In genomic region chr20:20731000-20731944, GRCh38 we compare ENCODE assay signal across 20 cellular contexts. TPM values are rescaled to one million over a fixed set of nuclear protein-coding genes. Genes with fewer than 3 reads are reported as not detected.
DNase-seq lines count a peak whose midpoint lies in the region; ATAC-seq and TF ChIP-seq lines count a peak whose summit lies in the region.
"Had no signal": no experiment of that assay in that cellular context is flagged by ENCODE, and none has a peak within 500 bp of the region (broad histone marks: within the 10 kb centered on the region; RNA-seq: fewer than 3 reads in every experiment).

No MANE protein-coding gene starts in this region.

- H3K36me3 ChIP-seq in HEK293 (ENCODE audit: control insufficient read depth in 2 of 2, insufficient read depth in 1 of 2, low read length in 2 of 2) (no peaks in the 10 kb centered on the region), breast epithelium (no peaks in the 10 kb centered on the region), right atrium auricular region (no peaks in the 10 kb centered on the region), gastrocnemius medialis (no peaks in the 10 kb centered on the region), Karpas-422 (ENCODE audit: insufficient read depth, low read length) (no peaks in the 10 kb centered on the region)
- H3K36me3 ChIP-seq in CD4-positive, alpha-beta memory T cell (ENCODE audit: insufficient read depth, low read length) = no peaks in the 10 kb centered on the region
- H3K36me3 ChIP-seq: cardiac muscle cell, neutrophil, Peyer's patch had no signal

- H2AFZ ChIP-seq in Karpas-422 (ENCODE audit: low read length) = no peak overlapping the region

- DNase-seq in breast epithelium (ENCODE audit: low spot score in 2 of 2) (no peak), right atrium auricular region (ENCODE audit: low spot score) (no peak), gastrocnemius medialis (no peak), NOMO-1 treated with DMSO at 0.1 percent for 48 hours (lab: John Stamatoyannopoulos, UW; ENCODE audit: unreplicated experiment) (no peak), Karpas-422 (no peak)
- DNase-seq in CD4-positive, alpha-beta memory T cell = no peak
- DNase-seq: activated B cell treated with CpG ODN at 0.5 μM for 24 hours; activated naive CD4-positive, alpha-beta T cell treated with anti-CD3 and anti-CD28 coated beads for 36 hours; effector CD8-positive, alpha-beta T cell; GDM1; HCEC 1CT; NCI-H1048; NCI-H526 treated with DMSO at 0.1 percent for 48 hours; Peyer's patch; stimulated activated naive B cell treated with anti-CD40 and anti-IgM and Interleukin-4, amounts not matched to agents 10 μg/mL and 1 μg/mL and 100 μg/mL, for 72 hours had no signal

- POLR2A ChIA-PET in HEK293 (lab: Yijun Ruan, JAX) = no interaction called here
- POLR2A ChIA-PET in CD4-positive, alpha-beta memory T cell (lab: Charles Lee; ENCODE audit: partially characterized antibody) = no interaction called here

- CTCF ChIA-PET in HEK293 (lab: Yijun Ruan, JAX) = interaction anchor here (0.6 kb wide), 1 partner anchor 10 kb away, joined by 5 read pairs; no protein-coding TSS in a partner anchor
- CTCF ChIA-PET in CD4-positive, alpha-beta memory T cell (lab: Charles Lee; ENCODE audit: partially characterized antibody) = no interaction called here

- no peaks in the 10 kb centered on the region for H4K20me1 ChIP-seq in Karpas-422 (ENCODE audit: insufficient read depth, low read depth, low read length)

- H3K4me1 ChIP-seq in HEK293 (ENCODE audit: control insufficient read depth, insufficient read depth, low read length) = peaks cover 10% of the 10 kb centered on the region; the same call in 1 of the 2 replicates
- H3K4me1 ChIP-seq in breast epithelium = no peaks in the 10 kb centered on the region
- H3K4me1 ChIP-seq in right atrium auricular region = peaks cover 0 to 36% of the 10 kb centered on the region in 2 donors
- H3K4me1 ChIP-seq in gastrocnemius medialis = peaks cover 27 to 53% of the 10 kb centered on the region in 2 donors
- H3K4me1 ChIP-seq in CD4-positive, alpha-beta memory T cell (ENCODE audit: insufficient read depth, low read length) = peaks cover 6% of the 10 kb centered on the region
- H3K4me1 ChIP-seq in Karpas-422 (ENCODE audit: low read length) = no peaks in the 10 kb centered on the region
- H3K4me1 ChIP-seq: Peyer's patch had no signal

- TF ChIP-seq POLR2A in breast epithelium (IDR thresholded peaks at IDR 0.05) (no peak), gastrocnemius medialis (IDR thresholded peaks at IDR 0.05) (no peak)

- intact Hi-C loops in breast epithelium (cut with DNase I; ENCODE audit: low total_unique reads) = no loop called here
- intact Hi-C loops in gastrocnemius medialis (cut with DNase I; ENCODE audit: low total_unique reads) = no loop called here
- intact Hi-C loops in CD4-positive, alpha-beta memory T cell (cut with micrococcal nuclease) = no loop called here

- ATAC-seq in gastrocnemius medialis (peak; percentile 34), GM19328 (IDR thresholded peaks at IDR 0.05; ENCODE audit: unreplicated experiment) (no peak)
- ATAC-seq: stimulated activated naive B cell treated with anti-CD40 and anti-IgM and Interleukin-4, amounts not matched to agents 10 μg/mL and 1 μg/mL and 100 μg/mL, for 72 hours had no signal

- H3K9me3 Mint-ChIP-seq in CD4-positive, alpha-beta memory T cell = peaks cover 0 to 1% (median 0%) of the 10 kb centered on the region in 8 donors
- H3K9me3 Mint-ChIP-seq: activated B cell treated with CpG ODN at 0.5 μM for 24 hours; activated naive CD4-positive, alpha-beta T cell treated with anti-CD3 and anti-CD28 coated beads for 36 hours; mesothelial cell of epicardium; stimulated activated naive B cell treated with anti-CD40 and anti-IgM and Interleukin-4, amounts not matched to agents 10 μg/mL and 1 μg/mL and 100 μg/mL, for 72 hours had no signal

- no peak overlapping the region for H3K4me2 ChIP-seq in Karpas-422 (ENCODE audit: low read depth, low read length, poor library complexity, severe bottlenecking)

- H3K4me3 Mint-ChIP-seq in CD4-positive, alpha-beta memory T cell = no peak overlapping the region
- H3K4me3 Mint-ChIP-seq: activated B cell treated with CpG ODN at 0.5 μM for 24 hours; activated naive CD4-positive, alpha-beta T cell treated with anti-CD3 and anti-CD28 coated beads for 36 hours; mesothelial cell of epicardium; stimulated activated naive B cell treated with anti-CD40 and anti-IgM and Interleukin-4, amounts not matched to agents 10 μg/mL and 1 μg/mL and 100 μg/mL, for 72 hours had no signal

- H3K4me1 Mint-ChIP-seq in CD4-positive, alpha-beta memory T cell = peaks cover 7 to 11% (median 8%) of the 10 kb centered on the region in 4 donors
- H3K4me1 Mint-ChIP-seq: mesothelial cell of epicardium had no signal

- in situ Hi-C loops in gastrocnemius medialis (cut with MboI; ENCODE audit: low sequenced_read_pairs in 4 of 4) = no loop called here

- no peak overlapping the region for H3K4me3 ChIP-seq in HEK293 (ENCODE audit: low read depth, low read length)
- no peak overlapping the region for H3K4me3 ChIP-seq in breast epithelium
- no peak overlapping the region for H3K4me3 ChIP-seq in right atrium auricular region
- H3K4me3 ChIP-seq in gastrocnemius medialis = no peak overlapping the region
- no peak overlapping the region for H3K4me3 ChIP-seq in CD4-positive, alpha-beta memory T cell (ENCODE audit: low read length in 2 of 2)
- no peak overlapping the region for H3K4me3 ChIP-seq in Karpas-422 (ENCODE audit: low read length)
- H3K4me3 ChIP-seq: cardiac muscle cell, Peyer's patch had no signal

- H3K27me3 ChIP-seq in breast epithelium (no peaks in the 10 kb centered on the region), right atrium auricular region (no peaks in the 10 kb centered on the region), gastrocnemius medialis (no peaks in the 10 kb centered on the region), Karpas-422 (ENCODE audit: low read length) (0 out of 2 replicates have a peak, but pooled peaks cover 5% of the 10 kb centered on the region)
- H3K27me3 ChIP-seq in CD4-positive, alpha-beta memory T cell (ENCODE audit: insufficient read depth, low read length) = no peaks in the 10 kb centered on the region
- H3K27me3 ChIP-seq: cardiac muscle cell, neutrophil, Peyer's patch had no signal

- no peaks in the 10 kb centered on the region for H3K79me2 ChIP-seq in Karpas-422 (ENCODE audit: low read length)

- no peaks in the 10 kb centered on the region for H3K9me2 ChIP-seq in Karpas-422 (replicated peaks; ENCODE audit: insufficient read depth, low read length)

- no peak overlapping the region for H3K27ac Mint-ChIP-seq in CD4-positive, alpha-beta memory T cell
- H3K27ac Mint-ChIP-seq: activated B cell treated with CpG ODN at 0.5 μM for 24 hours; activated naive CD4-positive, alpha-beta T cell treated with anti-CD3 and anti-CD28 coated beads for 36 hours; mesothelial cell of epicardium; stimulated activated naive B cell treated with anti-CD40 and anti-IgM and Interleukin-4, amounts not matched to agents 10 μg/mL and 1 μg/mL and 100 μg/mL, for 72 hours had no signal

- H3K27ac ChIP-seq in HEK293 (ENCODE audit: extremely low read depth, low read depth, low read length) (no peak overlapping the region), breast epithelium (peak overlapping the region; percentile 45 to 81), right atrium auricular region (peak overlapping the region; percentile 69 to 70), gastrocnemius medialis (peak overlapping the region; percentile 87 to 92 (median 90)), Karpas-422 (ENCODE audit: low read length) (no peak overlapping the region)
- no peak overlapping the region for H3K27ac ChIP-seq in CD4-positive, alpha-beta memory T cell (ENCODE audit: low read depth, low read length)
- H3K27ac ChIP-seq: cardiac muscle cell, neutrophil had no signal

- H3K9me3 ChIP-seq in HEK293 (ENCODE audit: control insufficient read depth, insufficient read depth, low read depth, low read length) = no peaks in the 10 kb centered on the region
- H3K9me3 ChIP-seq in breast epithelium = no peaks in the 10 kb centered on the region
- H3K9me3 ChIP-seq in right atrium auricular region = no peaks in the 10 kb centered on the region
- H3K9me3 ChIP-seq in gastrocnemius medialis = no peaks in the 10 kb centered on the region
- H3K9me3 ChIP-seq in CD4-positive, alpha-beta memory T cell (ENCODE audit: control insufficient read depth in 1 of 2, low read length in 2 of 2) = no peaks in the 10 kb centered on the region
- H3K9me3 ChIP-seq in Karpas-422 (ENCODE audit: low read length) = no peaks in the 10 kb centered on the region
- H3K9me3 ChIP-seq: neutrophil, Peyer's patch had no signal

- H3K27me3 Mint-ChIP-seq in CD4-positive, alpha-beta memory T cell = peaks cover 3 to 6% of the 10 kb centered on the region in 2 donors

- H3K36me3 Mint-ChIP-seq in CD4-positive, alpha-beta memory T cell = no peaks in the 10 kb centered on the region
- H3K36me3 Mint-ChIP-seq: mesothelial cell of epicardium; stimulated activated naive B cell treated with anti-CD40 and anti-IgM and Interleukin-4, amounts not matched to agents 10 μg/mL and 1 μg/mL and 100 μg/mL, for 72 hours had no signal

- no peak overlapping the region for H3K9ac ChIP-seq in Karpas-422 (ENCODE audit: low read length)

- TF ChIP-seq CTCF in HEK293 (tag by site-specific recombination; IDR thresholded peaks at IDR 0.05) (no peak), breast epithelium (IDR thresholded peaks at IDR 0.05) (no peak), right atrium auricular region (IDR thresholded peaks at IDR 0.05) (no peak), gastrocnemius medialis (IDR thresholded peaks at IDR 0.05 in 4 of 5, conservative IDR thresholded peaks at IDR 0.05 in 1 of 5) (no peak)

TF ChIP-seq in HEK293, 187 proteins besides CTCF, POLR2A, EP300 and RAD21 (continues in another document):
- peak; percentile 63 for TF ChIP-seq PRDM6 (tag by site-specific recombination; IDR thresholded peaks at IDR 0.05)

RNA-seq across cellular contexts. Expression of gene RALGAPA2, which starts 18.8 kb away (rescaled TPM):
- total RNA-seq in breast epithelium (10 to 100 TPM; 34.6 to 74.1 (median 46.0) TPM), right atrium auricular region (10 to 100 TPM; 27.8 to 28.5 TPM), gastrocnemius medialis (10 to 100 TPM; 43.2 to 56.9 (median 52.0) TPM)
- total RNA-seq in CD4-positive, alpha-beta memory T cell = 10 to 100 TPM; 33.6 to 36.3 TPM
- polyA plus RNA-seq in CD4-positive, alpha-beta memory T cell = 1 to 10 TPM; 1.6 to 9.3 TPM
- total RNA-seq in Karpas-422 (2014; rRNA removed; shearing (Covaris generic); ENCODE audit: low replicate concordance) = 6.3 and 6.5 TPM in 2 replicates

Comparison
In these comparisons a context has a peak if more than half of its experiments do, and no peak if none do; other contexts are left out.
1. H3K27ac ChIP-seq: peak in breast epithelium (2 of 2), right atrium auricular region (2 of 2) and gastrocnemius medialis (4 of 4); none in HEK293 (single experiment), CD4-positive, alpha-beta memory T cell (single experiment) and Karpas-422 (single experiment).